Comparison of ENCODE assay signal across 16 cellular contexts in genomic region chr11:131924446-131925240, GRCh38.
DNase-seq lines count a peak whose midpoint lies in the region; ATAC-seq, FAIRE-seq and TF ChIP-seq lines count a peak whose summit lies in the region.
"Had no signal": no experiment of that assay in that cellular context is flagged by ENCODE, and none has a peak within 500 bp of the region (broad histone marks: within the 10 kb centered on the region; RNA-seq: fewer than 3 reads in every experiment).

No MANE protein-coding gene starts in this region.

- H3K4me1 ChIP-seq in A673 (ENCODE audit: insufficient read depth, low read length, poor library complexity, severe bottlenecking), result peaks cover 17% of the 10 kb centered on the region
- H3K4me1 ChIP-seq: psoas muscle had no signal

- in situ Hi-C loops in ACHN (cut with HindIII; ENCODE audit: low pct_ligation_motif_present, low pct_unique_long_range_greater_than_20kb, low sequenced_read_pairs) (no loop called here), brain microvascular endothelial cell (cut with HindIII; ENCODE audit: low pct_ligation_motif_present, low sequenced_read_pairs) (loop anchor here (25.0 kb wide), 2 partner anchors 187 to 188 kb away; no protein-coding TSS in a partner anchor)

- POLR2A ChIA-PET in A673 (lab: Charles Lee; ENCODE audit: low non-redundant PET), result no interaction called here

- H3K9me3 ChIP-seq in A673 (ENCODE audit: low read depth, low read length, poor library complexity, severe bottlenecking), result no peaks in the 10 kb centered on the region
- H3K9me3 ChIP-seq: psoas muscle, upper lobe of right lung had no signal

- BruUV-seq in A673 (replicated peaks; lab: Mats Ljungman, UMichigan), result no TSS peak

- DNase-seq in ACHN (peak; percentile 3), brain microvascular endothelial cell (peak; percentile 59), hepatic stellate cell (ENCODE audit: low spot score) (peak; percentile 46), A673 (ENCODE audit: low spot score) (no peak), lower leg skin (ENCODE audit: low spot score in 2 of 2) (no peak), GM19239 (ENCODE audit: insufficient read length, low spot score) (no peak)
- DNase-seq: activated effector memory CD4-positive, alpha-beta T cell treated with Interleukin-2 at 50 U/mL for 16 hours; KBM-7; NCI-H187 treated with DMSO at 0.1 percent for 48 hours; NCI-H526; psoas muscle; stimulated activated CD4-positive, alpha-beta T cell treated with anti-CD3 and anti-CD28 coated beads, Interleukin-4, amount 100 ng/mL, for 1 hour; upper lobe of right lung had no signal

- CTCF ChIA-PET in A673 (lab: Charles Lee), result no interaction called here

- no peak for TF ChIP-seq POLR2A in lower leg skin (IDR thresholded peaks at IDR 0.05)

- H3K4me3 ChIP-seq in brain microvascular endothelial cell (ENCODE audit: low read depth, low read length) (no peak overlapping the region), A673 (ENCODE audit: low read depth, low read length, poor library complexity, severe bottlenecking) (no peak overlapping the region), lower leg skin (ENCODE audit: low read depth, poor library complexity, severe bottlenecking) (no peak overlapping the region)
- H3K4me3 ChIP-seq: psoas muscle, upper lobe of right lung had no signal

- no peak for FAIRE-seq in GM19239 (lab: Jason Lieb, UNC)
- FAIRE-seq: bronchial epithelial cell had no signal

- ATAC-seq in HG02798 (IDR thresholded peaks at IDR 0.05; ENCODE audit: poor library complexity, unreplicated experiment) (peak; percentile 51), HG02571 (IDR thresholded peaks at IDR 0.05; ENCODE audit: unreplicated experiment) (no peak)
- ATAC-seq: psoas muscle had no signal

- H3K27ac ChIP-seq in brain microvascular endothelial cell, result peak overlapping the region; percentile 34
- H3K27ac ChIP-seq in A673 (ENCODE audit: low read depth, low read length, poor library complexity, severe bottlenecking), result no peak overlapping the region
- H3K27ac ChIP-seq: psoas muscle, upper lobe of right lung had no signal

- H3K36me3 ChIP-seq in brain microvascular endothelial cell (replicated peaks) (no peaks in the 10 kb centered on the region), A673 (ENCODE audit: insufficient read depth, low read length, poor library complexity, severe bottlenecking) (no peaks in the 10 kb centered on the region)
- H3K36me3 ChIP-seq: upper lobe of right lung had no signal

- TF ChIP-seq CTCF in brain microvascular endothelial cell (IDR thresholded peaks at IDR 0.05; ENCODE audit: low read depth, low read length, missing control alignments), result no peak
- TF ChIP-seq CTCF in A673 (conservative IDR thresholded peaks at IDR 0.05; ENCODE audit: low read depth, low read length), result no peak
- no peak for TF ChIP-seq CTCF in lower leg skin (IDR thresholded peaks at IDR 0.05)

- H3K27me3 ChIP-seq in brain microvascular endothelial cell (replicated peaks), result no peaks in the 10 kb centered on the region
- no peaks in the 10 kb centered on the region for H3K27me3 ChIP-seq in A673 (replicated peaks; ENCODE audit: insufficient read depth, low read depth, low read length, poor library complexity)
- H3K27me3 ChIP-seq: upper lobe of right lung had no signal

- 30 to 43% methylated on average over 4 of the region's 4 CpGs for WGBS in lower leg skin, 2 donors

- intact Hi-C loops in A673 (cut with micrococcal nuclease; ENCODE audit: unreplicated experiment) (no loop called here), lower leg skin (cut with DNase I; ENCODE audit: low total_unique reads) (loop anchor here (5.0 kb wide), 1 partner anchor 1462 kb away; no protein-coding TSS in a partner anchor)

Comparison
In these comparisons a context has a peak if more than half of its experiments do, and no peak if none do; other contexts are left out.
1. DNase-seq: peak in ACHN (single experiment), brain microvascular endothelial cell (single experiment) and hepatic stellate cell (single experiment); none in A673 (single experiment), lower leg skin (0 of 2) and GM19239 (single experiment).